ENCODE assay signal across 9 cellular contexts in genomic region chr6:43052225-43052841, GRCh38. TPM values are rescaled to one million over a fixed set of nuclear protein-coding genes. Genes with fewer than 3 reads are reported as not detected.
DNase-seq lines count a peak whose midpoint lies in the region; ATAC-seq lines count a peak whose summit lies in the region.
"Had no signal": no experiment of that assay in that cellular context is flagged by ENCODE, and none has a peak within 500 bp of the region (broad histone marks: within the 10 kb centered on the region; RNA-seq: fewer than 3 reads in every experiment).

No MANE protein-coding gene starts in this region.

- no peak for ATAC-seq in activated T-helper 17 cell treated with anti-CD3 and anti-CD28 coated beads, Interleukin-2, amount 50 U/mL, for 72 hours (replicated peaks)
- no peak for ATAC-seq in HG03108 (IDR thresholded peaks at IDR 0.05; ENCODE audit: unreplicated experiment)

- H3K4me3 Mint-ChIP-seq in T-helper 2 cell treated with Interferon-gamma antibody and Interleukin-4, amounts not matched to agents 5 μg/mL and 100 μg/mL, for 36 hours = peak overlapping the region; percentile 99
- H3K4me3 Mint-ChIP-seq in activated T-helper 17 cell treated with anti-CD3 and anti-CD28 coated beads, Interleukin-2, amount 50 U/mL, for 72 hours = peak overlapping the region; percentile 90

- peaks cover 0 to 60% (median 39%) of the 10 kb centered on the region in 5 donors for H3K36me3 ChIP-seq in subcutaneous abdominal adipose tissue (ENCODE audit: control insufficient read depth in 5 of 5, insufficient read depth in 5 of 5, low read length in 5 of 5)

- DNase-seq in T-helper 2 cell treated with Interferon-gamma antibody and Interleukin-4, amounts not matched to agents 5 μg/mL and 100 μg/mL, for 36 hours (ENCODE audit: low spot score) = no peak
- no peak for DNase-seq in T-helper 2 cell
- DNase-seq in stimulated activated CD4-positive, alpha-beta T cell treated with anti-CD3 and anti-CD28 coated beads, Interleukin-2, amount 100 ng/mL, for 48 hours = no peak
- DNase-seq in hepatic stellate cell (ENCODE audit: low spot score) = no peak
- DNase-seq: NCI-H2227 treated with DMSO at 0.1 percent for 48 hours had no signal

- peak overlapping the region; percentile 99 for H3K27ac Mint-ChIP-seq in T-helper 2 cell treated with Interferon-gamma antibody and Interleukin-4, amounts not matched to agents 5 μg/mL and 100 μg/mL, for 36 hours
- H3K27ac Mint-ChIP-seq in activated T-helper 17 cell treated with anti-CD3 and anti-CD28 coated beads, Interleukin-2, amount 50 U/mL, for 72 hours = peak overlapping the region; percentile 95

- H3K27me3 ChIP-seq in subcutaneous abdominal adipose tissue (ENCODE audit: control insufficient read depth in 5 of 5, insufficient read depth in 4 of 5, low read length in 5 of 5) = no peaks in the 10 kb centered on the region

- H3K9me3 ChIP-seq in iPS-18c (ENCODE audit: control insufficient read depth, insufficient read depth, low read length) (peaks cover 2% of the 10 kb centered on the region), subcutaneous abdominal adipose tissue (ENCODE audit: control insufficient read depth in 5 of 5, low read length in 5 of 5) (no peaks in the 10 kb centered on the region)

- peak overlapping the region; percentile 81 for H3K27ac ChIP-seq in subcutaneous abdominal adipose tissue (ENCODE audit: low read depth, low read length)

- H3K9me3 Mint-ChIP-seq in T-helper 2 cell treated with Interferon-gamma antibody and Interleukin-4, amounts not matched to agents 5 μg/mL and 100 μg/mL, for 36 hours = no peaks in the 10 kb centered on the region
- H3K9me3 Mint-ChIP-seq in activated T-helper 17 cell treated with anti-CD3 and anti-CD28 coated beads, Interleukin-2, amount 50 U/mL, for 72 hours = no peaks in the 10 kb centered on the region

- peak overlapping the region; percentile 94; the same call in 1 of the 2 replicates for H3K4me3 ChIP-seq in iPS-18c (ENCODE audit: insufficient read depth, low read depth, low read length)
- peak overlapping the region in 2 of 5 donors; percentile 61 to 88 for H3K4me3 ChIP-seq in subcutaneous abdominal adipose tissue (ENCODE audit: low read depth in 1 of 5, low read length in 5 of 5)

- peak overlapping the region in 2 of 5 donors; percentile 78 to 93 for H3K9ac ChIP-seq in subcutaneous abdominal adipose tissue (ENCODE audit: low read length in 5 of 5)

- H3K4me1 Mint-ChIP-seq in T-helper 2 cell treated with Interferon-gamma antibody and Interleukin-4, amounts not matched to agents 5 μg/mL and 100 μg/mL, for 36 hours (ENCODE audit: low read depth) = peaks cover 29% of the 10 kb centered on the region
- peaks cover 24% of the 10 kb centered on the region for H3K4me1 Mint-ChIP-seq in activated T-helper 17 cell treated with anti-CD3 and anti-CD28 coated beads, Interleukin-2, amount 50 U/mL, for 72 hours

- peaks cover 33% of the 10 kb centered on the region for H3K36me3 Mint-ChIP-seq in T-helper 2 cell treated with Interferon-gamma antibody and Interleukin-4, amounts not matched to agents 5 μg/mL and 100 μg/mL, for 36 hours (ENCODE audit: low read depth)
- H3K36me3 Mint-ChIP-seq in activated T-helper 17 cell treated with anti-CD3 and anti-CD28 coated beads, Interleukin-2, amount 50 U/mL, for 72 hours (ENCODE audit: low read depth) = peaks cover 77% of the 10 kb centered on the region

- no peaks in the 10 kb centered on the region for H3K27me3 Mint-ChIP-seq in T-helper 2 cell treated with Interferon-gamma antibody and Interleukin-4, amounts not matched to agents 5 μg/mL and 100 μg/mL, for 36 hours (ENCODE audit: low read depth)
- no peaks in the 10 kb centered on the region for H3K27me3 Mint-ChIP-seq in activated T-helper 17 cell treated with anti-CD3 and anti-CD28 coated beads, Interleukin-2, amount 50 U/mL, for 72 hours

- H3K4me1 ChIP-seq in subcutaneous abdominal adipose tissue (ENCODE audit: control insufficient read depth in 5 of 5, insufficient read depth in 5 of 5, low read length in 5 of 5) = peaks cover 1 to 30% (median 22%) of the 10 kb centered on the region in 5 donors

RNA-seq across cellular contexts. Expression of gene CUL7, which starts 1.3 kb away (rescaled TPM):
- total RNA-seq in activated T-helper 17 cell treated with anti-CD3 and anti-CD28 coated beads, Interleukin-2, amount 50 U/mL, for 72 hours = 10 to 100 TPM; 11.4 to 22.3 TPM

RNA-seq across cellular contexts. Expression of gene MRPL2, which starts 6.9 kb away (rescaled TPM):
- total RNA-seq in activated T-helper 17 cell treated with anti-CD3 and anti-CD28 coated beads, Interleukin-2, amount 50 U/mL, for 72 hours = 10 to 100 TPM; 65.2 to 67.3 TPM

RNA-seq across cellular contexts. Expression of gene KLC4, which starts 7.1 kb away (rescaled TPM):
- 10 to 100 TPM; 19.7 to 31.4 TPM for total RNA-seq in activated T-helper 17 cell treated with anti-CD3 and anti-CD28 coated beads, Interleukin-2, amount 50 U/mL, for 72 hours

RNA-seq across cellular contexts. Expression of gene PTK7, which starts 23.8 kb away (rescaled TPM):
- 1 to 10 TPM in 1 of 2 donors, under 1 TPM in 1; 0.56 to 1.0 TPM for total RNA-seq in activated T-helper 17 cell treated with anti-CD3 and anti-CD28 coated beads, Interleukin-2, amount 50 U/mL, for 72 hours

RNA-seq across cellular contexts. Expression of gene RRP36, which starts 30.9 kb away (rescaled TPM):
- total RNA-seq in activated T-helper 17 cell treated with anti-CD3 and anti-CD28 coated beads, Interleukin-2, amount 50 U/mL, for 72 hours = 10 to 100 TPM; 31.4 to 78.1 TPM
